17 cellular contexts compared by ENCODE assay signal in the genomic region with DNA sequence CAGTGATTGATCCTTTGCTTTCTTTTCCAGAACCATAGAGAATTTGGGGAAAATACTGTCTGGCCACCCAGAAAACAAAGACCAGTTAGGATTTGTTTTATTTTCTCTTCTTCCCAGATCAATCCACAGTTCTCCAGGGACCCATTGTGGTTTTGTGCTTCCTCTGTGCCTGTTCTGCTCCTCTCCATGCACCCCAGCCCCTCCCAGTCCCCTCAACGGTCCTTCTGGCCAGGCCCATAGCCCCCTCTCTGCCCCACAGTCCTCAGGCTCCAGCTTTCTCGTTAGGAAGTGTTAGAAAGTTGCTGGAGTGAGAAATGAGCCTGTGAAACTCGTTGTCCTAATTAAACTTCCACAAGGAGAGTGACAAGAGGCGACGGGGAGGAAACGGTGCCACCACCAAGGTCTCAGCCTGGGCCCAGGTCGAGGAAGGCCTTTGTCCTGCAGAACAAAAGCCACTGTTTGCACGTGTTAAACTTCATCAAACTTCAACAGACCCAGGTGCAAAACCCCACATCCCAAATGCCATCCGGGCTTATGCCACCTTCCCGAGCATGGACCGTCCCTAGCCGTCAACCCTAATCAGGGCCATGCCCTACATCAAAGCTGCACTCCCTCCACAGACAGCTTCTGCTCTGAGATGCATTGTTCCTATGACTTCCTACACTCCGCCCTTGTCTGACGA. TPM values are rescaled to one million over a fixed set of nuclear protein-coding genes. Genes with fewer than 3 reads are reported as not detected.
"Had no signal": no experiment of that assay in that cellular context is flagged by ENCODE, and none has a peak within 500 bp of the region (broad histone marks: within the 10 kb centered on the region; RNA-seq: fewer than 3 reads in every experiment).

No MANE protein-coding gene starts in this region.

- H3K27me3 ChIP-seq: ascending aorta, foreskin keratinocyte, upper lobe of left lung had no signal

- DNase-seq: activated CD4-positive, alpha-beta T cell treated with anti-CD3 and anti-CD28 coated beads for 1 hour; activated CD8-positive, alpha-beta memory T cell treated with anti-CD3 and anti-CD28 coated beads for 24 hours; activated CD8-positive, alpha-beta memory T cell treated with anti-CD3 and anti-CD28 coated beads, Interleukin-2, amount 50 U/mL, for 48 hours; activated effector memory CD4-positive, alpha-beta T cell treated with Interleukin-2 at 50 U/mL for 16 hours; activated naive CD4-positive, alpha-beta T cell treated with anti-CD3 and anti-CD28 coated beads, Interleukin-2, amount 10 ng/mL, durations not matched to agents 7 days and 5 days; activated T-cell treated with anti-CD3 and anti-CD28 coated beads, Interleukin-2, amount 50 U/mL, for 48 hours; endodermal cell; foreskin keratinocyte; glutamatergic neuron; naive B cell; stimulated activated naive CD8-positive, alpha-beta T cell treated with anti-CD3 and anti-CD28 coated beads, Interleukin-15, Interleukin-2, amounts not matched to agents 100 U/mL and 50 U/mL, for 24 hours; upper lobe of left lung; WERI-Rb-1 had no signal

- H3K4me3 ChIP-seq: ascending aorta, mucosa of descending colon, upper lobe of left lung had no signal

- H3K36me3 ChIP-seq: ascending aorta, upper lobe of left lung, WERI-Rb-1 had no signal

- H3K27ac ChIP-seq: ascending aorta, epithelial cell of prostate, foreskin keratinocyte, upper lobe of left lung, WERI-Rb-1 had no signal

- H3K4me1 ChIP-seq: ascending aorta, foreskin keratinocyte, upper lobe of left lung had no signal

- H3K9me3 ChIP-seq: ascending aorta, mucosa of descending colon had no signal

RNA-seq across cellular contexts. Expression of a gene that starts 18.7 kb away (rescaled TPM):
- total RNA-seq: T-helper 2 cell treated with Interferon-gamma antibody and Interleukin-4, amounts not matched to agents 100 ng/mL and 5 ng/mL, for 36 hours had no signal
